Comparison of ENCODE assay signal across 8 cellular contexts in the genomic region with DNA sequence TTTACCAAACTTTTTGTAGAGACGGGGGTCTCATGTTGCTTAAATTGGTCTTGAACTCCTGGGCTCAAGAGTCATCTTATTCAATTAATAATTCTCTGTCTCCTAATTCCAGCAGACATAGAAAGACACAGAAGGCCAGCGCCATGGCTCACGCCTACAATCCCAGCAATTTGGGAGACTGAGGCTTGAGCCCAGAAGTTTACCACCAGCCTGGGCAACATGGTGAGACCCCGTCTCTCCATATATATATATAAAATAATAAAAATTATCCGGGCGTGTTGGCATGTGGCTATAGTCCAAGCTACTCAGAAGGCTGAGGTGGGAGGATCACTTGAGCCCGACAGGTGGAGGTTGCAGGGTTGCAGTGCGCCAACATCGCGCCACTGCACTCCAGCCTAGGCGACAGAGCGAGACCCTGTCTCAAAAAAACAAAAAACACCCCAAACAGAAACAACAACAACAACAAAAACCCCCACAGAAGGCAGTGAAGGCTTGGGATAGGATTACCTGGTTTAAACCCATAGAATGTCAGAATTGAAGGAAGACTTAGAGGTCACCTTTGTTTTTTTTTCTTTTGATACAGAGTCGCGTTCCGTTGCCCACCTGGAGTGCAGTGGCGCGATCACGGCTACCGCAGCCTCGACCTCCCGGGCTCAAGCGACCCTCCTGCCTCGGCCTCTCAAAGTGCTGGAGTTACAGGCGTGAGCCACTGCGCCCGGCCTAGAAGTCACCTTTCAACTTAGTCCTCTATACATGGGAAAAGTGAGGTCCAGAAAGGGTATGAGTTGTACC. TPM values are rescaled to one million over a fixed set of nuclear protein-coding genes. Genes with fewer than 3 reads are reported as not detected.
DNase-seq lines count a peak whose midpoint lies in the region; ATAC-seq and TF ChIP-seq lines count a peak whose summit lies in the region.

No MANE protein-coding gene starts in this region.

- H3K4me1 Mint-ChIP-seq in central memory CD8-positive, alpha-beta T cell = peaks cover 27% of the 10 kb centered on the region

- H2AFZ ChIP-seq in DND-41 (ENCODE audit: low read depth, low read length) = peak overlapping the region; percentile 97

- H3K36me3 ChIP-seq in DND-41 (ENCODE audit: insufficient read depth, low read length) = no peaks in the 10 kb centered on the region
- peaks cover 0 to 14% of the 10 kb centered on the region in 2 donors for H3K36me3 ChIP-seq in muscle layer of duodenum (ENCODE audit: control insufficient read depth in 1 of 2, insufficient read depth in 2 of 2, low read length in 2 of 2)

- TF ChIP-seq CTCF in DND-41 (IDR thresholded peaks at IDR 0.05; ENCODE audit: borderline replicate concordance, extremely low read depth, low read length, poor library complexity, severe bottlenecking) = no peak

- ATAC-seq in DND-41 (ENCODE audit: insufficient read depth, low read depth) = no peak; the same call in 2 of the 3 replicates
- no peak for ATAC-seq in central memory CD8-positive, alpha-beta T cell (replicated peaks; ENCODE audit: extremely low read depth, poor library complexity, severe bottlenecking)

- H3K4me2 ChIP-seq in DND-41 (ENCODE audit: insufficient read depth, low read length) = peak overlapping the region; percentile 73

- peak overlapping the region; percentile 66 for H3K9ac ChIP-seq in DND-41 (ENCODE audit: low read depth, low read length)

- no peak for DNase-seq in DND-41
- peak; percentile 13 for DNase-seq in HT-29 (ENCODE audit: low spot score)
- DNase-seq in central memory CD8-positive, alpha-beta T cell (ENCODE audit: low spot score in 2 of 2) = no peak
- DNase-seq in cerebellar cortex (ENCODE audit: low spot score) = no peak
- no peak for DNase-seq in NCI-H2107 treated with DMSO at 0.1 percent for 48 hours (lab: John Stamatoyannopoulos, UW; ENCODE audit: unreplicated experiment)
- no peak for DNase-seq in COLO668 (lab: John Stamatoyannopoulos, UW; ENCODE audit: unreplicated experiment)
- no peak for DNase-seq in NCI-H1930 (lab: John Stamatoyannopoulos, UW)

- H3K4me3 ChIP-seq in DND-41 (ENCODE audit: low read depth in 1 of 2, low read length in 2 of 2) = peak overlapping the region; percentile 37 to 73
- peak overlapping the region; percentile 74 to 100 for H3K4me3 ChIP-seq in muscle layer of duodenum (ENCODE audit: low read depth in 1 of 2, low read length in 2 of 2)

- H3K27ac Mint-ChIP-seq in central memory CD8-positive, alpha-beta T cell (ENCODE audit: low read depth) = peak overlapping the region; percentile 95

- H4K20me1 ChIP-seq in DND-41 (ENCODE audit: insufficient read depth, low read length) = no peaks in the 10 kb centered on the region

- no peaks in the 10 kb centered on the region for H3K9me3 Mint-ChIP-seq in central memory CD8-positive, alpha-beta T cell

- peaks cover 44% of the 10 kb centered on the region for H3K79me2 ChIP-seq in DND-41 (ENCODE audit: insufficient read depth, low read length)

- H3K27me3 Mint-ChIP-seq in central memory CD8-positive, alpha-beta T cell = no peaks in the 10 kb centered on the region

- no peaks in the 10 kb centered on the region for H3K9me3 ChIP-seq in DND-41 (ENCODE audit: insufficient read depth, low read length, severe bottlenecking)
- H3K9me3 ChIP-seq in muscle layer of duodenum (ENCODE audit: control insufficient read depth in 1 of 2, low read length in 2 of 2) = no peaks in the 10 kb centered on the region

- H3K36me3 Mint-ChIP-seq in central memory CD8-positive, alpha-beta T cell (ENCODE audit: insufficient read depth) = peaks cover 16% of the 10 kb centered on the region

- H3K4me1 ChIP-seq in DND-41 (ENCODE audit: insufficient read depth, low read length) (peaks cover 21% of the 10 kb centered on the region), muscle layer of duodenum (ENCODE audit: control insufficient read depth in 1 of 2, insufficient read depth in 2 of 2, low read length in 2 of 2) (no peaks in the 10 kb centered on the region)

- H3K27me3 ChIP-seq in DND-41 (ENCODE audit: insufficient read depth, low read length, poor library complexity) (no peaks in the 10 kb centered on the region), muscle layer of duodenum (ENCODE audit: low read depth, low read length) (no peaks in the 10 kb centered on the region)

- H3K4me3 Mint-ChIP-seq in central memory CD8-positive, alpha-beta T cell = peak overlapping the region; percentile 92

- H3K27ac ChIP-seq in DND-41 (ENCODE audit: low read length) (peak overlapping the region; percentile 77), muscle layer of duodenum (ENCODE audit: low read length) (peak overlapping the region; percentile 99)

RNA-seq across cellular contexts. Expression of a gene that starts 0.7 kb away (rescaled TPM):
- total RNA-seq in HT-29 (2014; rRNA removed; shearing (Covaris generic)) = 19.1 and 22.4 TPM in 2 replicates

RNA-seq across cellular contexts. Expression of a gene that starts 51.6 kb away (rescaled TPM):
- 24.5 and 28.6 TPM in 2 replicates for total RNA-seq in HT-29 (2014; rRNA removed; shearing (Covaris generic))
